ENCODE assay signal across 19 cellular contexts in the genomic region with DNA sequence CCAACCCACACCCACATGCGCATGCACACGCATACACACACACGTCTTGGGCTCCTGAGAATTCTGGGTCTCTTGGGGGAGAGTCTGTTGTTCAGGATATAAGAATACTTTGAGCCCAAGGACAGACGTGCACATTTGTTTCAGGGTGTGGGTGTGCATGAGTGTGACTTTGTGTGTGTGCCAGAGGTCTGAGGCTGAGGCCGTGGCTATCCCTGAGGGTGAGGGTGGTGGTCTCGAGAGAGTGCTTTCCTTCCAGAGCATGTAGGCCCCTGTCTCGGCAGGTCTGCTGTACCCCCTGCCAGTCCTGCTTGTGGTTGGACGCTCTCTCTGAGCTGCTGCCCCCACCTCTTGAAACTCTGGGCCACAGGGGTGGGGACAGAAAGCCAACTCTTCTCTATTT.
"Had no signal": no experiment of that assay in that cellular context is flagged by ENCODE, and none has a peak within 500 bp of the region (broad histone marks: within the 10 kb centered on the region; RNA-seq: fewer than 3 reads in every experiment).

No MANE protein-coding gene starts in this region.

- DNase-seq: IMR-90, Karpas-422, KG1, MG63, NCI-H1092, NCI-H1105 treated with DMSO at 0.1 percent for 48 hours, NCI-H1417 treated with DMSO at 0.1 percent for 48 hours, NCI-H146, NCI-H1694 treated with DMSO at 0.1 percent for 48 hours, NCI-H1930, NCI-H2081, NCI-H2107, NCI-H2227 treated with DMSO at 0.1 percent for 48 hours, NCI-H524, NCI-H526 treated with DMSO at 0.1 percent for 48 hours, NCI-H774, RPMI8226, SHP77 had no signal

- ATAC-seq: HepG2 had no signal

- H3K9me3 ChIP-seq: MG63 had no signal

- H3K36me3 ChIP-seq: MG63 had no signal

- H3K4me3 ChIP-seq: MG63 had no signal
